In the genomic region with DNA sequence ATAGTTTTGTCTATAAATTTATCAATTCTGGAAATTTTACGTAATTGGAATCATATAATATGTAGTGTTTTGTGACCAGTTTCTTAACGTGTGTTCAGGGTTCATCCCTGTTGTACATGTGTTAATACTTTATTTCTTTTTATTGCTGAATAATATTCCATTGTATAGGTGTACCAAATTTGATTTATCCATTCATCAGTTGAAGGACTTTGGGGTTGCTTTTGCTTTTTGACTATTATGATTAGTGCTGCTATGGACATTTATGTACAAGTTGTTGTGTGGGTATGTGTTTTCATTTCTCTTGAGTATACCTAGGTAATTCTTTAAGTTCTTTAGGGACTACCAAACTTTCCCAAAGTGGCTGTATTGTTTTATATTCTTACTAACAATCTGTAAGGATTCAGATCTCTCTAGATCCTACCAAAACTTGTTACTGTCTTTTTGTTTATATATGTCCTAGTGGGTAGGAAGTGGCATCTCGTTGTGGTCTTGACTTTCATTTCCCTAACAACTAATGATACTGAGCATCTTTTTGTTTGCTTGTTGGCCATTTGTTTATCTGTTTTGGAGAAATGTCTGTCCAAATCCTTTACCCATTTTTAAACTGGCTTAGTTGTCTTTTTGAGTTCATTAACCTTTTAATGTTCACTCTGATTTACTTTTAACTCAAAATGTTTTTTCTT, we compare ENCODE assay signal across 10 cellular contexts. TPM values are rescaled to one million over a fixed set of nuclear protein-coding genes. Genes with fewer than 3 reads are reported as not detected.
DNase-seq lines count a peak whose midpoint lies in the region; ATAC-seq and TF ChIP-seq lines count a peak whose summit lies in the region.
"Had no signal": no experiment of that assay in that cellular context is flagged by ENCODE, and none has a peak within 500 bp of the region (broad histone marks: within the 10 kb centered on the region; RNA-seq: fewer than 3 reads in every experiment).

No MANE protein-coding gene starts in this region.

- 83 to 85% methylated on average over 3 of the region's 3 CpGs for WGBS in GM23248 (ENCODE audit: low coverage in 1 of 2, low lambda C conversion rate in 2 of 2, missing lambda C conversion rate in 2 of 2), 2 experiments
- 93% methylated on average over 3 of the region's 3 CpGs for WGBS in prostate gland

- POLR2A ChIA-PET in activated naive CD8-positive, alpha-beta T cell treated with anti-CD3 and anti-CD28 coated beads, Interleukin-2, amount 10 ng/mL, durations not matched to agents 7 days and 5 days (lab: Charles Lee), result no interaction called here

- no peak for DNase-seq in activated naive CD8-positive, alpha-beta T cell treated with anti-CD3 and anti-CD28 coated beads, Interleukin-2, amount 10 ng/mL, durations not matched to agents 7 days and 5 days
- no peak for DNase-seq in activated naive CD8-positive, alpha-beta T cell treated with anti-CD3 and anti-CD28 coated beads, Interleukin-2, amount 50 U/mL, for 24 hours
- DNase-seq in GM23248 (no peak), osteoblast (ENCODE audit: insufficient read length, low spot score, missing footprints) (no peak), NCI-H2081 (lab: John Stamatoyannopoulos, UW) (no peak), prostate gland (ENCODE audit: low spot score) (no peak)
- DNase-seq: activated B cell treated with CpG ODN at 0.5 μM for 24 hours had no signal

- no peaks in the 10 kb centered on the region for H3K9me3 ChIP-seq in GM23248 (ENCODE audit: low read depth)
- H3K9me3 ChIP-seq in osteoblast (ENCODE audit: low read depth, low read length), result no peaks in the 10 kb centered on the region
- H3K9me3 ChIP-seq in prostate gland, result no peaks in the 10 kb centered on the region

- no peak overlapping the region for H3K27ac Mint-ChIP-seq in activated naive CD8-positive, alpha-beta T cell treated with anti-CD3 and anti-CD28 coated beads, Interleukin-2, amount 10 ng/mL, durations not matched to agents 7 days and 5 days
- no peak overlapping the region for H3K27ac Mint-ChIP-seq in activated naive CD8-positive, alpha-beta T cell treated with anti-CD3 and anti-CD28 coated beads, Interleukin-2, amount 50 U/mL, for 24 hours
- H3K27ac Mint-ChIP-seq: activated B cell treated with CpG ODN at 0.5 μM for 24 hours, mesothelial cell of epicardium had no signal

- TF ChIP-seq CTCF in osteoblast (IDR thresholded peaks at IDR 0.05; ENCODE audit: extremely low read depth, low read depth, low read length) (no peak), prostate gland (IDR thresholded peaks at IDR 0.05) (no peak)

- H3K4me1 ChIP-seq in GM23248 (ENCODE audit: insufficient read depth) (peaks cover 9% of the 10 kb centered on the region), osteoblast (ENCODE audit: insufficient read depth, low read length) (peaks cover 5% of the 10 kb centered on the region), prostate gland (replicated peaks) (no peaks in the 10 kb centered on the region)

- no peak for TF ChIP-seq POLR2A in prostate gland (IDR thresholded peaks at IDR 0.05)

- intact Hi-C loops in prostate gland (cut with DNase I), result no loop called here

- no peaks in the 10 kb centered on the region for H3K9me2 ChIP-seq in GM23248 (ENCODE audit: insufficient read depth)

- H4K20me1 ChIP-seq in GM23248 (ENCODE audit: insufficient read depth), result no peaks in the 10 kb centered on the region
- H4K20me1 ChIP-seq in osteoblast (ENCODE audit: insufficient read depth, low read length), result no peaks in the 10 kb centered on the region

- peaks cover 22% of the 10 kb centered on the region for H3K4me1 Mint-ChIP-seq in activated naive CD8-positive, alpha-beta T cell treated with anti-CD3 and anti-CD28 coated beads, Interleukin-2, amount 10 ng/mL, durations not matched to agents 7 days and 5 days
- H3K4me1 Mint-ChIP-seq in activated naive CD8-positive, alpha-beta T cell treated with anti-CD3 and anti-CD28 coated beads, Interleukin-2, amount 50 U/mL, for 24 hours, result peaks cover 44% of the 10 kb centered on the region
- H3K4me1 Mint-ChIP-seq: mesothelial cell of epicardium had no signal

- H3K27ac ChIP-seq in GM23248, result peak overlapping the region; percentile 80
- H3K27ac ChIP-seq in osteoblast (ENCODE audit: low read depth, low read length), result peak overlapping the region; percentile 73
- H3K27ac ChIP-seq in prostate gland, result no peak overlapping the region

- H3K36me3 ChIP-seq in GM23248 (ENCODE audit: low read depth), result no peaks in the 10 kb centered on the region
- no peaks in the 10 kb centered on the region for H3K36me3 ChIP-seq in osteoblast (ENCODE audit: insufficient read depth, low read length)
- no peaks in the 10 kb centered on the region for H3K36me3 ChIP-seq in prostate gland

- H3K4me2 ChIP-seq in GM23248 (ENCODE audit: unreplicated experiment) (peak overlapping the region; percentile 14), osteoblast (ENCODE audit: insufficient read depth, low read length) (peak overlapping the region; percentile 55)

- no peak overlapping the region; the same call in 1 of the 2 replicates for H2AFZ ChIP-seq in GM23248
- H2AFZ ChIP-seq in osteoblast (ENCODE audit: low read length), result peak overlapping the region; percentile 1

- H3K79me2 ChIP-seq in GM23248 (ENCODE audit: insufficient read depth), result peaks cover 89% of the 10 kb centered on the region
- peaks cover 76% of the 10 kb centered on the region for H3K79me2 ChIP-seq in osteoblast (ENCODE audit: insufficient read depth, low read length)

- ATAC-seq in activated naive CD8-positive, alpha-beta T cell treated with anti-CD3 and anti-CD28 coated beads, Interleukin-2, amount 10 ng/mL, durations not matched to agents 7 days and 5 days (ENCODE audit: low read depth), result no peak
- ATAC-seq in activated naive CD8-positive, alpha-beta T cell treated with anti-CD3 and anti-CD28 coated beads, Interleukin-2, amount 50 U/mL, for 24 hours, result no peak
- ATAC-seq in HG03457 (IDR thresholded peaks at IDR 0.05; ENCODE audit: unreplicated experiment) (peak; percentile 67), GM21619 (IDR thresholded peaks at IDR 0.05; ENCODE audit: unreplicated experiment) (no peak)

- H3K27me3 Mint-ChIP-seq in activated naive CD8-positive, alpha-beta T cell treated with anti-CD3 and anti-CD28 coated beads, Interleukin-2, amount 10 ng/mL, durations not matched to agents 7 days and 5 days, result no peaks in the 10 kb centered on the region
- no peaks in the 10 kb centered on the region for H3K27me3 Mint-ChIP-seq in activated naive CD8-positive, alpha-beta T cell treated with anti-CD3 and anti-CD28 coated beads, Interleukin-2, amount 50 U/mL, for 24 hours
- H3K27me3 Mint-ChIP-seq: activated B cell treated with CpG ODN at 0.5 μM for 24 hours had no signal

- peaks cover 25% of the 10 kb centered on the region for H3F3A ChIP-seq in GM23248 (ENCODE audit: insufficient read depth)

- H3K27me3 ChIP-seq in GM23248 (replicated peaks; ENCODE audit: insufficient read depth) (no peaks in the 10 kb centered on the region), osteoblast (ENCODE audit: insufficient read depth, low read length) (no peaks in the 10 kb centered on the region), prostate gland (replicated peaks; ENCODE audit: insufficient read depth) (no peaks in the 10 kb centered on the region)

- H3K36me3 Mint-ChIP-seq in activated naive CD8-positive, alpha-beta T cell treated with anti-CD3 and anti-CD28 coated beads, Interleukin-2, amount 10 ng/mL, durations not matched to agents 7 days and 5 days, result peaks cover 29% of the 10 kb centered on the region
- H3K36me3 Mint-ChIP-seq in activated naive CD8-positive, alpha-beta T cell treated with anti-CD3 and anti-CD28 coated beads, Interleukin-2, amount 50 U/mL, for 24 hours (ENCODE audit: low read depth), result peaks cover 26% of the 10 kb centered on the region

- H3K4me3 Mint-ChIP-seq in activated naive CD8-positive, alpha-beta T cell treated with anti-CD3 and anti-CD28 coated beads, Interleukin-2, amount 10 ng/mL, durations not matched to agents 7 days and 5 days, result peak overlapping the region; percentile 26
- H3K4me3 Mint-ChIP-seq in activated naive CD8-positive, alpha-beta T cell treated with anti-CD3 and anti-CD28 coated beads, Interleukin-2, amount 50 U/mL, for 24 hours, result no peak overlapping the region
- H3K4me3 Mint-ChIP-seq: activated B cell treated with CpG ODN at 0.5 μM for 24 hours, mesothelial cell of epicardium had no signal

- H3K4me3 ChIP-seq in GM23248 (no peak overlapping the region), osteoblast (ENCODE audit: insufficient read depth, low read length) (no peak overlapping the region), prostate gland (no peak overlapping the region)

- peaks cover 3% of the 10 kb centered on the region for H3K9me3 Mint-ChIP-seq in activated naive CD8-positive, alpha-beta T cell treated with anti-CD3 and anti-CD28 coated beads, Interleukin-2, amount 10 ng/mL, durations not matched to agents 7 days and 5 days
- H3K9me3 Mint-ChIP-seq in activated naive CD8-positive, alpha-beta T cell treated with anti-CD3 and anti-CD28 coated beads, Interleukin-2, amount 50 U/mL, for 24 hours, result no peaks in the 10 kb centered on the region
- H3K9me3 Mint-ChIP-seq: activated B cell treated with CpG ODN at 0.5 μM for 24 hours had no signal

- in situ Hi-C loops in GM23248 (cut with MboI), result no loop called here

- no peak overlapping the region for H3K9ac ChIP-seq in GM23248

RNA-seq across cellular contexts. Expression of gene VRK1, which starts 14.9 kb away (rescaled TPM):
- 10 to 100 TPM; 62.8 to 65.0 TPM for total RNA-seq in activated naive CD8-positive, alpha-beta T cell treated with anti-CD3 and anti-CD28 coated beads, Interleukin-2, amount 10 ng/mL, durations not matched to agents 7 days and 5 days
- 12.9 and 17.3 TPM in 2 replicates for total RNA-seq in GM23248 (2014; rRNA removed; shearing (Covaris generic))
- polyA plus RNA-seq in GM23248 (2016; fragmentation: Nextera tagmentation; extraction: Ambion mirVana), result 18.0 and 19.1 TPM in 2 replicates
- total RNA-seq in osteoblast (20.9 and 24.2 TPM in 2 replicates), prostate gland (10 to 100 TPM; 11.4 to 20.3 TPM)

Comparison
In these comparisons a context has a peak if more than half of its experiments do, and no peak if none do; other contexts are left out.
1. H3K27ac ChIP-seq: peak in GM23248 (single experiment) and osteoblast (single experiment); none in prostate gland (0 of 2).